In the genomic region with DNA sequence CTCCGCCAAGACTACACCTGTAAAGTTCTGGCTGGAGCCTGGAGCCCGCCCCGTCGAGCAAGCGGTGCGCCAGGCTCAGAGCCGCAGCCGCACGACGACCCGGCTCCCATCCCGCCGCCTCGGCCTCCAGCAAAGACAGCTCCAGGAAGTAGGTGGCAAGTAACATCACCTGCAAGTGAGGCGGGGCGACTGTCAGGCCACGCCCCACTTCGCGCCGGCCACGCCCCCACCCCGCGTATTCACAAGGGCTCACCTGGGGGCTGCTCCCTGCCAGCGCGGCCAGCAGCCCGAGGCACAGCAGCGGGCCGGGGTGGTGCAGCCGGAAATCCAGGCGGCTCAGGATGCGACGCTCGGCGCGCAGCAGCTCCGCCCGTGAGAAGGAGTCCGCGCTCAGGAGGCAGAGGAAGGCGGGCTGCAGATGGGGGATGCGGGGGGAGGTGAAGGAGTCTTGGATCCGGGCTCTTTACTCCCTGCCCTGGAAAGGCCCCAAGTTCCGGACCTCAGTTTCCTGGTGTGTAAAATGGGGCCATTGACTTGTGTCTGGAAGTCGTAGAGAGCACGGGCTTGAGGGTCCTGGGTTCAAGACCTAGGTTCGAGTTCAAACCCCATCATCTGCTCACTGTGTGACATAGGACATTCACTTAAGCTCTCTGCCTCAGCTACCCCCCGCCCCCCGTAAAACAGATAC, we compare ENCODE assay signal across 13 cellular contexts. TPM values are rescaled to one million over a fixed set of nuclear protein-coding genes. Genes with fewer than 3 reads are reported as not detected.
DNase-seq lines count a peak whose midpoint lies in the region; ATAC-seq, FAIRE-seq and TF ChIP-seq lines count a peak whose summit lies in the region.
"Had no signal": no experiment of that assay in that cellular context is flagged by ENCODE, and none has a peak within 500 bp of the region (broad histone marks: within the 10 kb centered on the region; RNA-seq: fewer than 3 reads in every experiment).

No MANE protein-coding gene starts in this region.

- H3K4me1 Mint-ChIP-seq in GM23338 = peaks cover 12% of the 10 kb centered on the region
- peaks cover 19% of the 10 kb centered on the region for H3K4me1 Mint-ChIP-seq in activated naive CD8-positive, alpha-beta T cell treated with anti-CD3 and anti-CD28 coated beads for 36 hours
- H3K4me1 Mint-ChIP-seq in naive thymus-derived CD8-positive, alpha-beta T cell = peaks cover 18 to 36% (median 29%) of the 10 kb centered on the region in 4 donors

- H4K20me1 ChIP-seq in GM23338 (replicated peaks; ENCODE audit: insufficient read depth) = no peaks in the 10 kb centered on the region

- H3K4me1 ChIP-seq in GM23338 (ENCODE audit: insufficient read depth) = peaks cover 12% of the 10 kb centered on the region

- H2AFZ ChIP-seq in GM23338 = no peak overlapping the region

- H3F3A ChIP-seq in GM23338 (replicated peaks; ENCODE audit: low read depth) = peaks cover 8% of the 10 kb centered on the region

- H3K27me3 ChIP-seq in GM23338 (ENCODE audit: insufficient read depth) = peaks cover 41% of the 10 kb centered on the region

- no peak overlapping the region for H3K27ac ChIP-seq in GM23338 (ENCODE audit: low read depth)
- H3K27ac ChIP-seq: left lung had no signal

- H3K9me2 ChIP-seq in GM23338 (ENCODE audit: insufficient read depth) = no peaks in the 10 kb centered on the region

- peak; percentile 87 for DNase-seq in GM23338 (ENCODE audit: low spot score)
- DNase-seq in NCI-H748 treated with DMSO at 0.1 percent for 48 hours (lab: John Stamatoyannopoulos, UW) = peak; percentile 68
- DNase-seq in activated naive CD8-positive, alpha-beta T cell treated with anti-CD3 and anti-CD28 coated beads for 36 hours = peak; percentile 37
- DNase-seq in naive thymus-derived CD8-positive, alpha-beta T cell = peak in 7 of 10 donors; percentile 28 to 61 (median 47)
- DNase-seq in EL = no peak
- DNase-seq in foreskin fibroblast = no peak
- DNase-seq in superior temporal gyrus (ENCODE audit: extremely low spot score) = no peak
- DNase-seq in GM19239 (ENCODE audit: insufficient read length, low spot score) = no peak
- DNase-seq: NCI-H2227 treated with DMSO at 0.1 percent for 48 hours, SIG-M5 had no signal

- no peaks in the 10 kb centered on the region for H3K79me2 ChIP-seq in GM23338 (replicated peaks; ENCODE audit: insufficient read depth)

- H3K4me2 ChIP-seq in GM23338 = peak overlapping the region; percentile 68

- H3K27ac Mint-ChIP-seq in GM23338 = no peak overlapping the region
- no peak overlapping the region for H3K27ac Mint-ChIP-seq in activated naive CD8-positive, alpha-beta T cell treated with anti-CD3 and anti-CD28 coated beads for 36 hours
- no peak overlapping the region for H3K27ac Mint-ChIP-seq in naive thymus-derived CD8-positive, alpha-beta T cell

- H3K9me3 Mint-ChIP-seq in GM23338 = peaks cover 12% of the 10 kb centered on the region
- peaks cover 2% of the 10 kb centered on the region for H3K9me3 Mint-ChIP-seq in activated naive CD8-positive, alpha-beta T cell treated with anti-CD3 and anti-CD28 coated beads for 36 hours
- peaks cover 0 to 4% (median 0%) of the 10 kb centered on the region in 9 donors for H3K9me3 Mint-ChIP-seq in naive thymus-derived CD8-positive, alpha-beta T cell

- FAIRE-seq in GM19239 (lab: Jason Lieb, UNC) = no peak
- FAIRE-seq: bronchial epithelial cell had no signal

- peak; percentile 45 for ATAC-seq in GM23338
- peak; percentile 27 to 51 for ATAC-seq in naive thymus-derived CD8-positive, alpha-beta T cell
- ATAC-seq: left lung had no signal

- no peaks in the 10 kb centered on the region for H3K36me3 ChIP-seq in GM23338 (ENCODE audit: insufficient read depth)
- H3K36me3 ChIP-seq: left lung had no signal

- H3K36me3 Mint-ChIP-seq in GM23338 (ENCODE audit: low read depth) = peaks cover 5% of the 10 kb centered on the region
- no peaks in the 10 kb centered on the region for H3K36me3 Mint-ChIP-seq in activated naive CD8-positive, alpha-beta T cell treated with anti-CD3 and anti-CD28 coated beads for 36 hours
- peaks cover 0 to 6% (median 6%) of the 10 kb centered on the region in 3 donors for H3K36me3 Mint-ChIP-seq in naive thymus-derived CD8-positive, alpha-beta T cell

- peaks cover 46% of the 10 kb centered on the region for H3K27me3 Mint-ChIP-seq in GM23338 (ENCODE audit: insufficient read depth, low read depth, poor library complexity)
- H3K27me3 Mint-ChIP-seq in activated naive CD8-positive, alpha-beta T cell treated with anti-CD3 and anti-CD28 coated beads for 36 hours = peaks cover 85% of the 10 kb centered on the region
- peaks cover 23 to 61% (median 45%) of the 10 kb centered on the region in 5 donors for H3K27me3 Mint-ChIP-seq in naive thymus-derived CD8-positive, alpha-beta T cell

- no peak for TF ChIP-seq CTCF in GM23338 (conservative IDR thresholded peaks at IDR 0.05; ENCODE audit: low read depth in 2 of 2)
- TF ChIP-seq CTCF in foreskin fibroblast (IDR thresholded peaks at IDR 0.05; ENCODE audit: low read depth, low read length) = no peak

- POLR2A ChIA-PET in naive thymus-derived CD8-positive, alpha-beta T cell (lab: Charles Lee) = interaction anchor here (1.5 kb wide), 1 partner anchor 84 kb away, joined by 3 read pairs; no protein-coding TSS in a partner anchor

- H3K4me3 ChIP-seq in GM23338 = peak overlapping the region; percentile 39; the same call in 1 of the 2 replicates
- no peak overlapping the region for H3K4me3 ChIP-seq in foreskin fibroblast (ENCODE audit: low read depth in 1 of 2, low read length in 2 of 2)
- H3K4me3 ChIP-seq: left lung had no signal

- no peak overlapping the region for H3K4me3 Mint-ChIP-seq in GM23338
- H3K4me3 Mint-ChIP-seq in activated naive CD8-positive, alpha-beta T cell treated with anti-CD3 and anti-CD28 coated beads for 36 hours = no peak overlapping the region
- H3K4me3 Mint-ChIP-seq in naive thymus-derived CD8-positive, alpha-beta T cell = peak overlapping the region in 3 of 10 donors; percentile 14 to 54 (median 20)

TF ChIP-seq in GM23338, 12 proteins besides CTCF, POLR2A, EP300 and RAD21:
- peak; percentile 51 for TF ChIP-seq POLR2AphosphoS5 (IDR thresholded peaks at IDR 0.05; ENCODE audit: low read depth)
- TF ChIP-seq, protein P1, sequence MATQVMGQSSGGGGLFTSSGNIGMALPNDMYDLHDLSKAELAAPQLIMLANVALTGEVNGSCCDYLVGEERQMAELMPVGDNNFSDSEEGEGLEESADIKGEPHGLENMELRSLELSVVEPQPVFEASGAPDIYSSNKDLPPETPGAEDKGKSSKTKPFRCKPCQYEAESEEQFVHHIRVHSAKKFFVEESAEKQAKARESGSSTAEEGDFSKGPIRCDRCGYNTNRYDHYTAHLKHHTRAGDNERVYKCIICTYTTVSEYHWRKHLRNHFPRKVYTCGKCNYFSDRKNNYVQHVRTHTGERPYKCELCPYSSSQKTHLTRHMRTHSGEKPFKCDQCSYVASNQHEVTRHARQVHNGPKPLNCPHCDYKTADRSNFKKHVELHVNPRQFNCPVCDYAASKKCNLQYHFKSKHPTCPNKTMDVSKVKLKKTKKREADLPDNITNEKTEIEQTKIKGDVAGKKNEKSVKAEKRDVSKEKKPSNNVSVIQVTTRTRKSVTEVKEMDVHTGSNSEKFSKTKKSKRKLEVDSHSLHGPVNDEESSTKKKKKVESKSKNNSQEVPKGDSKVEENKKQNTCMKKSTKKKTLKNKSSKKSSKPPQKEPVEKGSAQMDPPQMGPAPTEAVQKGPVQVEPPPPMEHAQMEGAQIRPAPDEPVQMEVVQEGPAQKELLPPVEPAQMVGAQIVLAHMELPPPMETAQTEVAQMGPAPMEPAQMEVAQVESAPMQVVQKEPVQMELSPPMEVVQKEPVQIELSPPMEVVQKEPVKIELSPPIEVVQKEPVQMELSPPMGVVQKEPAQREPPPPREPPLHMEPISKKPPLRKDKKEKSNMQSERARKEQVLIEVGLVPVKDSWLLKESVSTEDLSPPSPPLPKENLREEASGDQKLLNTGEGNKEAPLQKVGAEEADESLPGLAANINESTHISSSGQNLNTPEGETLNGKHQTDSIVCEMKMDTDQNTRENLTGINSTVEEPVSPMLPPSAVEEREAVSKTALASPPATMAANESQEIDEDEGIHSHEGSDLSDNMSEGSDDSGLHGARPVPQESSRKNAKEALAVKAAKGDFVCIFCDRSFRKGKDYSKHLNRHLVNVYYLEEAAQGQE (IDR thresholded peaks at IDR 0.05; ENCODE audit: unreplicated experiment) = no peak
- no peak for TF ChIP-seq EZH2phosphoT487 (IDR thresholded peaks at IDR 0.05; ENCODE audit: unreplicated experiment)

RNA-seq across cellular contexts. Expression of gene CCNP, which starts 3.2 kb away (rescaled TPM):
- total RNA-seq in GM23338 (2014; rRNA removed; shearing (Covaris generic)) = 0.39 and 7.1 TPM in 2 replicates
- polyA plus RNA-seq in GM23338 (2016; fragmentation: Nextera tagmentation; extraction: Ambion mirVana) = 2.2 and 3.3 TPM in 2 replicates
- not detected for total RNA-seq in activated naive CD8-positive, alpha-beta T cell treated with anti-CD3 and anti-CD28 coated beads for 36 hours
- 1 to 10 TPM; 2.3 to 2.6 TPM for total RNA-seq in naive thymus-derived CD8-positive, alpha-beta T cell
- under 1 TPM in 1 of 3 donors, not detected in 2; 0.14 TPM for polyA plus RNA-seq in naive thymus-derived CD8-positive, alpha-beta T cell
- total RNA-seq: bronchial epithelial cell had no signal

RNA-seq across cellular contexts. Expression of gene TTC9B, which starts 5.1 kb away (rescaled TPM):
- total RNA-seq in GM23338 (2014; rRNA removed; shearing (Covaris generic)) = 0.35 and 0.63 TPM in 2 replicates
- polyA plus RNA-seq in GM23338 (2016; fragmentation: Nextera tagmentation; extraction: Ambion mirVana) = 0.23 and 1.0 TPM in 2 replicates
- total RNA-seq in activated naive CD8-positive, alpha-beta T cell treated with anti-CD3 and anti-CD28 coated beads for 36 hours = not detected
- not detected for total RNA-seq in naive thymus-derived CD8-positive, alpha-beta T cell
- polyA plus RNA-seq in naive thymus-derived CD8-positive, alpha-beta T cell = not detected
- total RNA-seq: bronchial epithelial cell, left lung, pulmonary artery endothelial cell had no signal

RNA-seq across cellular contexts. Expression of gene MAP3K10, which starts 32.1 kb away (rescaled TPM):
- total RNA-seq in GM23338 (2014; rRNA removed; shearing (Covaris generic)) = 13.7 and 14.5 TPM in 2 replicates
- 5.4 and 5.9 TPM in 2 replicates for polyA plus RNA-seq in GM23338 (2016; fragmentation: Nextera tagmentation; extraction: Ambion mirVana)
- 1 to 10 TPM; 8.3 to 9.3 TPM for total RNA-seq in activated naive CD8-positive, alpha-beta T cell treated with anti-CD3 and anti-CD28 coated beads for 36 hours
- total RNA-seq in naive thymus-derived CD8-positive, alpha-beta T cell = 10 to 100 TPM; 35.4 to 35.6 TPM
- under 1 TPM; 0.15 to 0.58 (median 0.35) TPM for polyA plus RNA-seq in naive thymus-derived CD8-positive, alpha-beta T cell

Comparison
In these comparisons a context has a peak if more than half of its experiments do, and no peak if none do; other contexts are left out.
1. DNase-seq: peak in GM23338 (single experiment), NCI-H748 treated with DMSO at 0.1 percent for 48 hours (single experiment), activated naive CD8-positive, alpha-beta T cell treated with anti-CD3 and anti-CD28 coated beads for 36 hours (single experiment) and naive thymus-derived CD8-positive, alpha-beta T cell (7 of 10); none in EL (single experiment), foreskin fibroblast (0 of 2), superior temporal gyrus (single experiment) and GM19239 (single experiment).